In the genomic region with DNA sequence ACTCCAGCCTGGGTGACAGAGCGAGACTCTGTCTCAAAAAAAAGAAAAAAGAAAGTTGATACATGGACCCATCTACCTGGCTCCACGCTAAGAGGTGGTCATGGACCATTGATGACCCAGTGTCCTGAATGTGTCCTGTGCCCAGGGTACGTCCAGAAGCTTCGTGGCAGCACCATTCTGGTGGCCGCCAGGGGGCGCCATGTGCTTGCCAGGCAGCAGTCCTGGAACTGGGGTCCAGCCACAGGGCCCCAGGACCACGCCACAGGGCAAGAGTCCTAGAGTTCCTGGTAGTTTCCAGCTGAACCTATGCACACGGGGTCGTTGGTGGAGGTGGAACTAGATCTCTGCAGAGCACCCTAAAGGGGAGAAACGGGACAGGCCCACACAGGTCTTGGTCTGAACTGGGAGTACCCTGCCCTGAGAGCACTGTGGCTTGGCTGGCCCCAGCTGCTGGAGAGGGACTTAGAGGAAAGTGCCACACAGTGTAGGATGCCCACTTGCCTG, we compare ENCODE assay signal across 8 cellular contexts. TPM values are rescaled to one million over a fixed set of nuclear protein-coding genes. Genes with fewer than 3 reads are reported as not detected.
DNase-seq lines count a peak whose midpoint lies in the region; ATAC-seq and TF ChIP-seq lines count a peak whose summit lies in the region.

No MANE protein-coding gene starts in this region.

- H3K4me1 Mint-ChIP-seq in activated CD4-positive, alpha-beta T cell treated with anti-CD3 and anti-CD28 coated beads for 36 hours = no peaks in the 10 kb centered on the region

- peak; percentile 83 for TF ChIP-seq CTCF in DND-41 (IDR thresholded peaks at IDR 0.05; ENCODE audit: borderline replicate concordance, extremely low read depth, low read length, poor library complexity, severe bottlenecking)
- TF ChIP-seq CTCF in right lobe of liver (IDR thresholded peaks at IDR 0.05) = peak; percentile 63 to 87 (median 83)

- no peak overlapping the region for H2AFZ ChIP-seq in DND-41 (ENCODE audit: low read depth, low read length)

- H3K27me3 Mint-ChIP-seq in activated CD4-positive, alpha-beta T cell treated with anti-CD3 and anti-CD28 coated beads for 36 hours = no peaks in the 10 kb centered on the region

- no peak overlapping the region for H3K4me3 Mint-ChIP-seq in activated CD4-positive, alpha-beta T cell treated with anti-CD3 and anti-CD28 coated beads for 36 hours

- no peaks in the 10 kb centered on the region for H3K4me1 ChIP-seq in DND-41 (ENCODE audit: insufficient read depth, low read length)
- H3K4me1 ChIP-seq in right lobe of liver = peaks cover 0 to 8% (median 0%) of the 10 kb centered on the region in 4 donors

- H3K9me3 ChIP-seq in DND-41 (ENCODE audit: insufficient read depth, low read length, severe bottlenecking) (no peaks in the 10 kb centered on the region), right lobe of liver (no peaks in the 10 kb centered on the region)

- intact Hi-C loops in activated CD4-positive, alpha-beta T cell treated with anti-CD3 and anti-CD28 coated beads for 36 hours (cut with DNase I, micrococcal nuclease) = loop anchor here in 1 of 2 experiments (2.0 to 5.0 kb wide), 2 partner anchors 59 to 135 kb away; no protein-coding TSS in a partner anchor
- intact Hi-C loops in right lobe of liver (cut with DNase I) = no loop called here

- no peaks in the 10 kb centered on the region for H3K27me3 ChIP-seq in DND-41 (ENCODE audit: insufficient read depth, low read length, poor library complexity)
- H3K27me3 ChIP-seq in right lobe of liver = no peaks in the 10 kb centered on the region

- no peaks in the 10 kb centered on the region for H3K36me3 Mint-ChIP-seq in activated CD4-positive, alpha-beta T cell treated with anti-CD3 and anti-CD28 coated beads for 36 hours (ENCODE audit: low read depth)

- DNase-seq in DND-41 (peak; percentile 53), LoVo (ENCODE audit: low spot score) (peak; percentile 57), cerebellar cortex (ENCODE audit: low spot score) (peak; percentile 60), right lobe of liver (peak; percentile 65 to 75 (median 69)), COLO829 (ENCODE audit: low spot score) (no peak)
- peak; percentile 83 for DNase-seq in activated CD4-positive, alpha-beta T cell treated with anti-CD3 and anti-CD28 coated beads for 36 hours
- peak; percentile 39 to 56 (median 49) for DNase-seq in stimulated activated CD4-positive, alpha-beta T cell treated with anti-CD3 and anti-CD28 coated beads, TNF-alpha, amount 100 ng/mL, for 4 hours (ENCODE audit: low read depth in 3 of 3)

- no peak overlapping the region for H3K27ac ChIP-seq in DND-41 (ENCODE audit: low read length)
- no peak overlapping the region for H3K27ac ChIP-seq in right lobe of liver

- H3K9ac ChIP-seq in DND-41 (ENCODE audit: low read depth, low read length) = no peak overlapping the region

- no peaks in the 10 kb centered on the region for H3K79me2 ChIP-seq in DND-41 (ENCODE audit: insufficient read depth, low read length)

- H4K20me1 ChIP-seq in DND-41 (ENCODE audit: insufficient read depth, low read length) = no peaks in the 10 kb centered on the region; the same call in 1 of the 2 replicates

- ATAC-seq in DND-41 (ENCODE audit: insufficient read depth, low read depth) = peak; percentile 71; the same call in 2 of the 3 replicates
- ATAC-seq in activated CD4-positive, alpha-beta T cell treated with anti-CD3 and anti-CD28 coated beads for 36 hours = peak; percentile 78
- ATAC-seq in right lobe of liver = peak; percentile 57 to 75 (median 68)
- no peak for ATAC-seq in GM21367 (IDR thresholded peaks at IDR 0.05; ENCODE audit: unreplicated experiment)

- CTCF ChIA-PET in activated CD4-positive, alpha-beta T cell treated with anti-CD3 and anti-CD28 coated beads for 36 hours (lab: Charles Lee) = interaction anchor here (0.6 to 2.3 kb wide), 20 partner anchors 9 to 977 kb away, joined by 3 to 10 read pairs (median 4); a partner anchor contains a TSS

- no peaks in the 10 kb centered on the region for H3K9me3 Mint-ChIP-seq in activated CD4-positive, alpha-beta T cell treated with anti-CD3 and anti-CD28 coated beads for 36 hours (ENCODE audit: low read depth)

- H3K4me2 ChIP-seq in DND-41 (ENCODE audit: insufficient read depth, low read length) = no peak overlapping the region

- no peak overlapping the region for H3K27ac Mint-ChIP-seq in activated CD4-positive, alpha-beta T cell treated with anti-CD3 and anti-CD28 coated beads for 36 hours

- no peaks in the 10 kb centered on the region for H3K36me3 ChIP-seq in DND-41 (ENCODE audit: insufficient read depth, low read length)
- no peaks in the 10 kb centered on the region for H3K36me3 ChIP-seq in right lobe of liver

- POLR2A ChIA-PET in activated CD4-positive, alpha-beta T cell treated with anti-CD3 and anti-CD28 coated beads for 36 hours (lab: Charles Lee) = no interaction called here

- WGBS in right lobe of liver (ENCODE audit: insufficient coverage, low coverage, low lambda C conversion rate, missing lambda C conversion rate) = 15% methylated on average over 8 of the region's 10 CpGs

- H3K4me3 ChIP-seq in DND-41 (ENCODE audit: low read depth in 1 of 2, low read length in 2 of 2) (no peak overlapping the region), right lobe of liver (no peak overlapping the region)

- TF ChIP-seq POLR2A in right lobe of liver (IDR thresholded peaks at IDR 0.05) = no peak

RNA-seq across cellular contexts. Expression of a gene that starts 19.9 kb away (rescaled TPM):
- total RNA-seq in activated CD4-positive, alpha-beta T cell treated with anti-CD3 and anti-CD28 coated beads for 36 hours = under 1 TPM; 0.71 to 0.90 TPM
- 10 to 100 TPM in 1 of 6 experiments, 1 to 10 TPM in 5; 3.7 to 15.5 (median 7.6) TPM for total RNA-seq in right lobe of liver

RNA-seq across cellular contexts. Expression of a gene that starts 31.9 kb away (rescaled TPM):
- not detected for total RNA-seq in activated CD4-positive, alpha-beta T cell treated with anti-CD3 and anti-CD28 coated beads for 36 hours
- not detected for total RNA-seq in right lobe of liver
